In the genomic region with DNA sequence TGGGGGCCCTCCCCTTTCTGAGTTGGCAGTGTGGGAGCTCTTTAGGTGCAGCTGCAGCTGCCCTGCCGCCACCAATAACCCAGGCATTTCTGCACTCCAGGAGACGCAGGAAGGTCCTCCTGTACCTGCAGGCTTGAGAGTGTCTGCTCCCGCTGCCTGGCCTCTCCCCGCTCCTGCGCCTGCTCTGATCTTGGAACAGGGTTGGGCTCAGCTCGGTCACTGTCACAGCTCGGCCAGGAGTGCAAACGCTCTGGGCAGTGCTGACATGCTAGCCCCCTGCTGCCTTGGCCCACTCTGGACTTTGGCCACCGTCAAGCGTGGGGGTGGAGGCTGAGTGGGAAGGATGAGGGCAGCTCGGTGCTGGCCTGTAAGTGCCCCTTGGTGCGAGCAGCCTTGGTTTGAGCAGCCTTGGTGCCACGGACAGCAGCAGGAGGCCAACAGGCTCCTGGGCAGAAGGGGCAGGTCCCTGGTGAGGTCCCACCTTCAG, we compare ENCODE assay signal across 1 cellular context.
TF ChIP-seq lines count a peak whose summit lies in the region.

No MANE protein-coding gene starts in this region.

TF ChIP-seq in HepG2, 621 proteins besides CTCF, POLR2A, EP300 and RAD21 (continued from another document and continues in another):
- TF ChIP-seq, protein P1, sequence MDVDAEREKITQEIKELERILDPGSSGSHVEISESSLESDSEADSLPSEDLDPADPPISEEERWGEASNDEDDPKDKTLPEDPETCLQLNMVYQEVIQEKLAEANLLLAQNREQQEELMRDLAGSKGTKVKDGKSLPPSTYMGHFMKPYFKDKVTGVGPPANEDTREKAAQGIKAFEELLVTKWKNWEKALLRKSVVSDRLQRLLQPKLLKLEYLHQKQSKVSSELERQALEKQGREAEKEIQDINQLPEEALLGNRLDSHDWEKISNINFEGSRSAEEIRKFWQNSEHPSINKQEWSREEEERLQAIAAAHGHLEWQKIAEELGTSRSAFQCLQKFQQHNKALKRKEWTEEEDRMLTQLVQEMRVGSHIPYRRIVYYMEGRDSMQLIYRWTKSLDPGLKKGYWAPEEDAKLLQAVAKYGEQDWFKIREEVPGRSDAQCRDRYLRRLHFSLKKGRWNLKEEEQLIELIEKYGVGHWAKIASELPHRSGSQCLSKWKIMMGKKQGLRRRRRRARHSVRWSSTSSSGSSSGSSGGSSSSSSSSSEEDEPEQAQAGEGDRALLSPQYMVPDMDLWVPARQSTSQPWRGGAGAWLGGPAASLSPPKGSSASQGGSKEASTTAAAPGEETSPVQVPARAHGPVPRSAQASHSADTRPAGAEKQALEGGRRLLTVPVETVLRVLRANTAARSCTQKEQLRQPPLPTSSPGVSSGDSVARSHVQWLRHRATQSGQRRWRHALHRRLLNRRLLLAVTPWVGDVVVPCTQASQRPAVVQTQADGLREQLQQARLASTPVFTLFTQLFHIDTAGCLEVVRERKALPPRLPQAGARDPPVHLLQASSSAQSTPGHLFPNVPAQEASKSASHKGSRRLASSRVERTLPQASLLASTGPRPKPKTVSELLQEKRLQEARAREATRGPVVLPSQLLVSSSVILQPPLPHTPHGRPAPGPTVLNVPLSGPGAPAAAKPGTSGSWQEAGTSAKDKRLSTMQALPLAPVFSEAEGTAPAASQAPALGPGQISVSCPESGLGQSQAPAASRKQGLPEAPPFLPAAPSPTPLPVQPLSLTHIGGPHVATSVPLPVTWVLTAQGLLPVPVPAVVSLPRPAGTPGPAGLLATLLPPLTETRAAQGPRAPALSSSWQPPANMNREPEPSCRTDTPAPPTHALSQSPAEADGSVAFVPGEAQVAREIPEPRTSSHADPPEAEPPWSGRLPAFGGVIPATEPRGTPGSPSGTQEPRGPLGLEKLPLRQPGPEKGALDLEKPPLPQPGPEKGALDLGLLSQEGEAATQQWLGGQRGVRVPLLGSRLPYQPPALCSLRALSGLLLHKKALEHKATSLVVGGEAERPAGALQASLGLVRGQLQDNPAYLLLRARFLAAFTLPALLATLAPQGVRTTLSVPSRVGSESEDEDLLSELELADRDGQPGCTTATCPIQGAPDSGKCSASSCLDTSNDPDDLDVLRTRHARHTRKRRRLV (CRISPR knock-in tag; IDR thresholded peaks at IDR 0.05): no peak
- TF ChIP-seq, protein P2, sequence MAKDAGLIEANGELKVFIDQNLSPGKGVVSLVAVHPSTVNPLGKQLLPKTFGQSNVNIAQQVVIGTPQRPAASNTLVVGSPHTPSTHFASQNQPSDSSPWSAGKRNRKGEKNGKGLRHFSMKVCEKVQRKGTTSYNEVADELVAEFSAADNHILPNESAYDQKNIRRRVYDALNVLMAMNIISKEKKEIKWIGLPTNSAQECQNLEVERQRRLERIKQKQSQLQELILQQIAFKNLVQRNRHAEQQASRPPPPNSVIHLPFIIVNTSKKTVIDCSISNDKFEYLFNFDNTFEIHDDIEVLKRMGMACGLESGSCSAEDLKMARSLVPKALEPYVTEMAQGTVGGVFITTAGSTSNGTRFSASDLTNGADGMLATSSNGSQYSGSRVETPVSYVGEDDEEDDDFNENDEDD (CRISPR knock-in tag; IDR thresholded peaks at IDR 0.05; ENCODE audit: borderline replicate concordance): 0 out of 2 replicates have a peak, but pooled peaks have one; percentile 9
- no peak for TF ChIP-seq ZNF451 (CRISPR knock-in tag; IDR thresholded peaks at IDR 0.05)
- no peak for TF ChIP-seq JARID2 (CRISPR knock-in tag; IDR thresholded peaks at IDR 0.05; ENCODE audit: insufficient replicate concordance)
- TF ChIP-seq CHCHD3 (CRISPR knock-in tag; IDR thresholded peaks at IDR 0.05): peak; percentile 81; the same call in 1 of the 2 replicates
- TF ChIP-seq CHD4 (IDR thresholded peaks at IDR 0.05; ENCODE audit: borderline replicate concordance, low read length): no peak
- no peak for TF ChIP-seq FOXO1 (CRISPR knock-in tag; IDR thresholded peaks at IDR 0.05)
- peak; percentile 45; the same call in 1 of the 2 replicates for TF ChIP-seq GABPB1 (CRISPR knock-in tag; IDR thresholded peaks at IDR 0.05)
- TF ChIP-seq MED1 (CRISPR knock-in tag; IDR thresholded peaks at IDR 0.05): no peak
- no peak for TF ChIP-seq RFX3 (CRISPR knock-in tag; IDR thresholded peaks at IDR 0.05)
- TF ChIP-seq, protein P3, sequence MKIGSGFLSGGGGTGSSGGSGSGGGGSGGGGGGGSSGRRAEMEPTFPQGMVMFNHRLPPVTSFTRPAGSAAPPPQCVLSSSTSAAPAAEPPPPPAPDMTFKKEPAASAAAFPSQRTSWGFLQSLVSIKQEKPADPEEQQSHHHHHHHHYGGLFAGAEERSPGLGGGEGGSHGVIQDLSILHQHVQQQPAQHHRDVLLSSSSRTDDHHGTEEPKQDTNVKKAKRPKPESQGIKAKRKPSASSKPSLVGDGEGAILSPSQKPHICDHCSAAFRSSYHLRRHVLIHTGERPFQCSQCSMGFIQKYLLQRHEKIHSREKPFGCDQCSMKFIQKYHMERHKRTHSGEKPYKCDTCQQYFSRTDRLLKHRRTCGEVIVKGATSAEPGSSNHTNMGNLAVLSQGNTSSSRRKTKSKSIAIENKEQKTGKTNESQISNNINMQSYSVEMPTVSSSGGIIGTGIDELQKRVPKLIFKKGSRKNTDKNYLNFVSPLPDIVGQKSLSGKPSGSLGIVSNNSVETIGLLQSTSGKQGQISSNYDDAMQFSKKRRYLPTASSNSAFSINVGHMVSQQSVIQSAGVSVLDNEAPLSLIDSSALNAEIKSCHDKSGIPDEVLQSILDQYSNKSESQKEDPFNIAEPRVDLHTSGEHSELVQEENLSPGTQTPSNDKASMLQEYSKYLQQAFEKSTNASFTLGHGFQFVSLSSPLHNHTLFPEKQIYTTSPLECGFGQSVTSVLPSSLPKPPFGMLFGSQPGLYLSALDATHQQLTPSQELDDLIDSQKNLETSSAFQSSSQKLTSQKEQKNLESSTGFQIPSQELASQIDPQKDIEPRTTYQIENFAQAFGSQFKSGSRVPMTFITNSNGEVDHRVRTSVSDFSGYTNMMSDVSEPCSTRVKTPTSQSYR (CRISPR knock-in tag; IDR thresholded peaks at IDR 0.05; ENCODE audit: borderline replicate concordance): peak; percentile 76
- TF ChIP-seq ARNT2 (CRISPR knock-in tag; IDR thresholded peaks at IDR 0.05; ENCODE audit: low read depth): no peak
- TF ChIP-seq, protein P4, sequence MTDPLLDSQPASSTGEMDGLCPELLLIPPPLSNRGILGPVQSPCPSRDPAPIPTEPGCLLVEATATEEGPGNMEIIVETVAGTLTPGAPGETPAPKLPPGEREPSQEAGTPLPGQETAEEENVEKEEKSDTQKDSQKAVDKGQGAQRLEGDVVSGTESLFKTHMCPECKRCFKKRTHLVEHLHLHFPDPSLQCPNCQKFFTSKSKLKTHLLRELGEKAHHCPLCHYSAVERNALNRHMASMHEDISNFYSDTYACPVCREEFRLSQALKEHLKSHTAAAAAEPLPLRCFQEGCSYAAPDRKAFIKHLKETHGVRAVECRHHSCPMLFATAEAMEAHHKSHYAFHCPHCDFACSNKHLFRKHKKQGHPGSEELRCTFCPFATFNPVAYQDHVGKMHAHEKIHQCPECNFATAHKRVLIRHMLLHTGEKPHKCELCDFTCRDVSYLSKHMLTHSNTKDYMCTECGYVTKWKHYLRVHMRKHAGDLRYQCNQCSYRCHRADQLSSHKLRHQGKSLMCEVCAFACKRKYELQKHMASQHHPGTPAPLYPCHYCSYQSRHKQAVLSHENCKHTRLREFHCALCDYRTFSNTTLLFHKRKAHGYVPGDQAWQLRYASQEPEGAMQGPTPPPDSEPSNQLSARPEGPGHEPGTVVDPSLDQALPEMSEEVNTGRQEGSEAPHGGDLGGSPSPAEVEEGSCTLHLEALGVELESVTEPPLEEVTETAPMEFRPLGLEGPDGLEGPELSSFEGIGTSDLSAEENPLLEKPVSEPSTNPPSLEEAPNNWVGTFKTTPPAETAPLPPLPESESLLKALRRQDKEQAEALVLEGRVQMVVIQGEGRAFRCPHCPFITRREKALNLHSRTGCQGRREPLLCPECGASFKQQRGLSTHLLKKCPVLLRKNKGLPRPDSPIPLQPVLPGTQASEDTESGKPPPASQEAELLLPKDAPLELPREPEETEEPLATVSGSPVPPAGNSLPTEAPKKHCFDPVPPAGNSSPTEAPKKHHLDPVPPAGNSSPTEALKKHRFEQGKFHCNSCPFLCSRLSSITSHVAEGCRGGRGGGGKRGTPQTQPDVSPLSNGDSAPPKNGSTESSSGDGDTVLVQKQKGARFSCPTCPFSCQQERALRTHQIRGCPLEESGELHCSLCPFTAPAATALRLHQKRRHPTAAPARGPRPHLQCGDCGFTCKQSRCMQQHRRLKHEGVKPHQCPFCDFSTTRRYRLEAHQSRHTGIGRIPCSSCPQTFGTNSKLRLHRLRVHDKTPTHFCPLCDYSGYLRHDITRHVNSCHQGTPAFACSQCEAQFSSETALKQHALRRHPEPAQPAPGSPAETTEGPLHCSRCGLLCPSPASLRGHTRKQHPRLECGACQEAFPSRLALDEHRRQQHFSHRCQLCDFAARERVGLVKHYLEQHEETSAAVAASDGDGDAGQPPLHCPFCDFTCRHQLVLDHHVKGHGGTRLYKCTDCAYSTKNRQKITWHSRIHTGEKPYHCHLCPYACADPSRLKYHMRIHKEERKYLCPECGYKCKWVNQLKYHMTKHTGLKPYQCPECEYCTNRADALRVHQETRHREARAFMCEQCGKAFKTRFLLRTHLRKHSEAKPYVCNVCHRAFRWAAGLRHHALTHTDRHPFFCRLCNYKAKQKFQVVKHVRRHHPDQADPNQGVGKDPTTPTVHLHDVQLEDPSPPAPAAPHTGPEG (CRISPR knock-in tag; IDR thresholded peaks at IDR 0.05): no peak
- TF ChIP-seq ARNT (IDR thresholded peaks at IDR 0.05): no peak
- TF ChIP-seq SKI (IDR thresholded peaks at IDR 0.05; ENCODE audit: partially characterized antibody): no peak
- TF ChIP-seq TMF1 (CRISPR knock-in tag; IDR thresholded peaks at IDR 0.05; ENCODE audit: low read depth): no peak
- TF ChIP-seq, protein P5, sequence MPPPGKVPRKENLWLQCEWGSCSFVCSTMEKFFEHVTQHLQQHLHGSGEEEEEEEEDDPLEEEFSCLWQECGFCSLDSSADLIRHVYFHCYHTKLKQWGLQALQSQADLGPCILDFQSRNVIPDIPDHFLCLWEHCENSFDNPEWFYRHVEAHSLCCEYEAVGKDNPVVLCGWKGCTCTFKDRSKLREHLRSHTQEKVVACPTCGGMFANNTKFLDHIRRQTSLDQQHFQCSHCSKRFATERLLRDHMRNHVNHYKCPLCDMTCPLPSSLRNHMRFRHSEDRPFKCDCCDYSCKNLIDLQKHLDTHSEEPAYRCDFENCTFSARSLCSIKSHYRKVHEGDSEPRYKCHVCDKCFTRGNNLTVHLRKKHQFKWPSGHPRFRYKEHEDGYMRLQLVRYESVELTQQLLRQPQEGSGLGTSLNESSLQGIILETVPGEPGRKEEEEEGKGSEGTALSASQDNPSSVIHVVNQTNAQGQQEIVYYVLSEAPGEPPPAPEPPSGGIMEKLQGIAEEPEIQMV (CRISPR knock-in tag; IDR thresholded peaks at IDR 0.05; ENCODE audit: low read depth): no peak
- no peak for TF ChIP-seq ZBTB3 (CRISPR knock-in tag; IDR thresholded peaks at IDR 0.05; ENCODE audit: borderline replicate concordance, low read depth)
- TF ChIP-seq MTA1 (CRISPR knock-in tag; IDR thresholded peaks at IDR 0.05; ENCODE audit: borderline replicate concordance): 0 out of 2 replicates have a peak, but pooled peaks have one; percentile 61
- TF ChIP-seq ZMYM3 (CRISPR knock-in tag; IDR thresholded peaks at IDR 0.05): peak; percentile 82
- no peak for TF ChIP-seq RFXAP (CRISPR knock-in tag; IDR thresholded peaks at IDR 0.05; ENCODE audit: borderline replicate concordance)
- TF ChIP-seq ZNF138 (CRISPR knock-in tag; IDR thresholded peaks at IDR 0.05; ENCODE audit: low read depth): no peak
- TF ChIP-seq, protein P6, sequence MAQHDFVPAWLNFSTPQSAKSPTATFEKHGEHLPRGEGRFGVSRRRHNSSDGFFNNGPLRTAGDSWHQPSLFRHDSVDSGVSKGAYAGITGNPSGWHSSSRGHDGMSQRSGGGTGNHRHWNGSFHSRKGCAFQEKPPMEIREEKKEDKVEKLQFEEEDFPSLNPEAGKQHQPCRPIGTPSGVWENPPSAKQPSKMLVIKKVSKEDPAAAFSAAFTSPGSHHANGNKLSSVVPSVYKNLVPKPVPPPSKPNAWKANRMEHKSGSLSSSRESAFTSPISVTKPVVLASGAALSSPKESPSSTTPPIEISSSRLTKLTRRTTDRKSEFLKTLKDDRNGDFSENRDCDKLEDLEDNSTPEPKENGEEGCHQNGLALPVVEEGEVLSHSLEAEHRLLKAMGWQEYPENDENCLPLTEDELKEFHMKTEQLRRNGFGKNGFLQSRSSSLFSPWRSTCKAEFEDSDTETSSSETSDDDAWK (CRISPR knock-in tag; IDR thresholded peaks at IDR 0.05): no peak
- TF ChIP-seq ZFP36L2 (CRISPR knock-in tag; IDR thresholded peaks at IDR 0.05): no peak
- TF ChIP-seq, protein P7, sequence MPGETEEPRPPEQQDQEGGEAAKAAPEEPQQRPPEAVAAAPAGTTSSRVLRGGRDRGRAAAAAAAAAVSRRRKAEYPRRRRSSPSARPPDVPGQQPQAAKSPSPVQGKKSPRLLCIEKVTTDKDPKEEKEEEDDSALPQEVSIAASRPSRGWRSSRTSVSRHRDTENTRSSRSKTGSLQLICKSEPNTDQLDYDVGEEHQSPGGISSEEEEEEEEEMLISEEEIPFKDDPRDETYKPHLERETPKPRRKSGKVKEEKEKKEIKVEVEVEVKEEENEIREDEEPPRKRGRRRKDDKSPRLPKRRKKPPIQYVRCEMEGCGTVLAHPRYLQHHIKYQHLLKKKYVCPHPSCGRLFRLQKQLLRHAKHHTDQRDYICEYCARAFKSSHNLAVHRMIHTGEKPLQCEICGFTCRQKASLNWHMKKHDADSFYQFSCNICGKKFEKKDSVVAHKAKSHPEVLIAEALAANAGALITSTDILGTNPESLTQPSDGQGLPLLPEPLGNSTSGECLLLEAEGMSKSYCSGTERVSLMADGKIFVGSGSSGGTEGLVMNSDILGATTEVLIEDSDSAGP (CRISPR knock-in tag; IDR thresholded peaks at IDR 0.05; ENCODE audit: borderline replicate concordance): peak; percentile 75; the same call in 1 of the 2 replicates
- no peak for TF ChIP-seq HHEX (CRISPR knock-in tag; IDR thresholded peaks at IDR 0.05)
- TF ChIP-seq, protein P8, sequence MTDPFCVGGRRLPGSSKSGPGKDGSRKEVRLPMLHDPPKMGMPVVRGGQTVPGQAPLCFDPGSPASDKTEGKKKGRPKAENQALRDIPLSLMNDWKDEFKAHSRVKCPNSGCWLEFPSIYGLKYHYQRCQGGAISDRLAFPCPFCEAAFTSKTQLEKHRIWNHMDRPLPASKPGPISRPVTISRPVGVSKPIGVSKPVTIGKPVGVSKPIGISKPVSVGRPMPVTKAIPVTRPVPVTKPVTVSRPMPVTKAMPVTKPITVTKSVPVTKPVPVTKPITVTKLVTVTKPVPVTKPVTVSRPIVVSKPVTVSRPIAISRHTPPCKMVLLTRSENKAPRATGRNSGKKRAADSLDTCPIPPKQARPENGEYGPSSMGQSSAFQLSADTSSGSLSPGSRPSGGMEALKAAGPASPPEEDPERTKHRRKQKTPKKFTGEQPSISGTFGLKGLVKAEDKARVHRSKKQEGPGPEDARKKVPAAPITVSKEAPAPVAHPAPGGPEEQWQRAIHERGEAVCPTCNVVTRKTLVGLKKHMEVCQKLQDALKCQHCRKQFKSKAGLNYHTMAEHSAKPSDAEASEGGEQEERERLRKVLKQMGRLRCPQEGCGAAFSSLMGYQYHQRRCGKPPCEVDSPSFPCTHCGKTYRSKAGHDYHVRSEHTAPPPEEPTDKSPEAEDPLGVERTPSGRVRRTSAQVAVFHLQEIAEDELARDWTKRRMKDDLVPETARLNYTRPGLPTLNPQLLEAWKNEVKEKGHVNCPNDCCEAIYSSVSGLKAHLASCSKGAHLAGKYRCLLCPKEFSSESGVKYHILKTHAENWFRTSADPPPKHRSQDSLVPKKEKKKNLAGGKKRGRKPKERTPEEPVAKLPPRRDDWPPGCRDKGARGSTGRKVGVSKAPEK (CRISPR knock-in tag; IDR thresholded peaks at IDR 0.05; ENCODE audit: borderline replicate concordance): 0 out of 2 replicates have a peak, but pooled peaks have one; percentile 19
- no peak for TF ChIP-seq ZSCAN29 (CRISPR knock-in tag; conservative IDR thresholded peaks at IDR 0.05)
- no peak for TF ChIP-seq SRSF9 (IDR thresholded peaks at IDR 0.05; ENCODE audit: borderline replicate concordance, insufficient read depth, low read depth, low read length, poor library complexity, severe bottlenecking)
- no peak for TF ChIP-seq JUND (CRISPR knock-in tag; IDR thresholded peaks at IDR 0.05)
- 0 out of 2 replicates have a peak, but pooled peaks have one; percentile 39 for TF ChIP-seq ZNF350 (CRISPR knock-in tag; IDR thresholded peaks at IDR 0.05; ENCODE audit: borderline replicate concordance, low read depth)
- no peak for TF ChIP-seq NFYC (CRISPR knock-in tag; IDR thresholded peaks at IDR 0.05)
